In genomic region chr7:22207724-22208225, GRCh38 we compare ENCODE assay signal across 13 cellular contexts.
"Had no signal": no experiment of that assay in that cellular context is flagged by ENCODE, and none has a peak within 500 bp of the region (broad histone marks: within the 10 kb centered on the region; RNA-seq: fewer than 3 reads in every experiment).

No MANE protein-coding gene starts in this region.

- H3K27me3 ChIP-seq: cardiac muscle cell, neutrophil, pancreas had no signal

- DNase-seq: activated CD4-positive, alpha-beta T cell treated with anti-CD3 and anti-CD28 coated beads, Interleukin-2, amount 50 U/mL, for 48 hours; effector memory CD4-positive, alpha-beta T cell; lower lobe of right lung; natural killer cell; pancreas; stimulated activated CD8-positive, alpha-beta memory T cell treated with anti-CD3 and anti-CD28 coated beads, Interleukin-4, amount 100 ng/mL, for 48 hours; stimulated activated naive CD4-positive, alpha-beta T cell; trophoblast cell had no signal

- H3K36me3 ChIP-seq: cardiac muscle cell, neutrophil, pancreas had no signal

- H3K4me3 ChIP-seq: cardiac muscle cell, lower lobe of right lung, pancreas had no signal

- H3K9me3 Mint-ChIP-seq: dendritic cell treated with granulocyte-macrophage colony-stimulating factor and Interleukin-4, amounts not matched to agents 40 ng/mL and 50 ng/mL, for 4 days; natural killer cell had no signal

- H3K27ac Mint-ChIP-seq: activated naive CD8-positive, alpha-beta T cell; dendritic cell treated with granulocyte-macrophage colony-stimulating factor and Interleukin-4, amounts not matched to agents 40 ng/mL and 50 ng/mL, for 4 days; natural killer cell had no signal

- H3K27me3 Mint-ChIP-seq: dendritic cell treated with granulocyte-macrophage colony-stimulating factor and Interleukin-4, amounts not matched to agents 40 ng/mL and 50 ng/mL, for 4 days had no signal

- ATAC-seq: lower lobe of right lung, natural killer cell, sciatic nerve had no signal

- H3K36me3 Mint-ChIP-seq: activated naive CD8-positive, alpha-beta T cell; natural killer cell had no signal

- H3K4me1 Mint-ChIP-seq: natural killer cell had no signal

- H3K4me3 Mint-ChIP-seq: activated naive CD8-positive, alpha-beta T cell; dendritic cell treated with granulocyte-macrophage colony-stimulating factor and Interleukin-4, amounts not matched to agents 40 ng/mL and 50 ng/mL, for 4 days; natural killer cell had no signal

- H3K27ac ChIP-seq: cardiac muscle cell, lower lobe of right lung, neutrophil, pancreas had no signal

- H3K9me3 ChIP-seq: lower lobe of right lung, neutrophil, pancreas had no signal
